In the genomic region with DNA sequence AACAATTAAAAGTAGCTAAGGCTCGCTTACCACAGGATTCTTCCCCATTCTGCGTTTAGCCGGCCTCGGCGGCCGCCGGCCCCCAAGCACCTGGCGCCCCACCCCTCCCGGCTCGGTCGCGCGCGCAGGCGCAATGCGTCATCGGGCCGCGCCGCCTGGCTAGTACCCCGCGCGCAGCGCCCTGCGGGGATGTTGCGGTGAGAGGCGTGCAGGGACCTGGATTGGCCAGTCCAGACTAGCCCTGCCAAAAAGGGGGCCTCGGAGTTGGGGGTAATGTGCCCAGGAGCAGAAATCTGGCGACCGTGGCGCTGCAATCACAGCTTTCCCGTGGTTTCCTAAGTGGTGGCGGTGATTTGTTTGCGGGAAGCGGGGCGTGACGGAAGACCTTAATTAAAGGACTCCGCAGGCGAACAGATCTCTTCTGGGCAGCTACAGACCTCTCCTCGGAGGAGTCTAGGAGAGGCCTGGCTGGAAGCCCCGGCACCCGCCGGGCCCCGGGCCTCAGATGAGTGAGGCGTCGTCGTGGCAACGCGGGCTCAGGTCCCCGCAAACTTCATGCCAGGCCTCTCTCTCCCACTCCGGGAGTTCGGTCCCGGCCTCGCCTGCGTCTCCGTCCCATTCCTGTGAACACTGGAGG, we compare ENCODE assay signal across 1 cellular context.
TF ChIP-seq lines count a peak whose summit lies in the region.

No MANE protein-coding gene starts in this region.

TF ChIP-seq in GM23338, 12 proteins besides CTCF, POLR2A, EP300 and RAD21 (continued from another document):
- TF ChIP-seq, protein P1, sequence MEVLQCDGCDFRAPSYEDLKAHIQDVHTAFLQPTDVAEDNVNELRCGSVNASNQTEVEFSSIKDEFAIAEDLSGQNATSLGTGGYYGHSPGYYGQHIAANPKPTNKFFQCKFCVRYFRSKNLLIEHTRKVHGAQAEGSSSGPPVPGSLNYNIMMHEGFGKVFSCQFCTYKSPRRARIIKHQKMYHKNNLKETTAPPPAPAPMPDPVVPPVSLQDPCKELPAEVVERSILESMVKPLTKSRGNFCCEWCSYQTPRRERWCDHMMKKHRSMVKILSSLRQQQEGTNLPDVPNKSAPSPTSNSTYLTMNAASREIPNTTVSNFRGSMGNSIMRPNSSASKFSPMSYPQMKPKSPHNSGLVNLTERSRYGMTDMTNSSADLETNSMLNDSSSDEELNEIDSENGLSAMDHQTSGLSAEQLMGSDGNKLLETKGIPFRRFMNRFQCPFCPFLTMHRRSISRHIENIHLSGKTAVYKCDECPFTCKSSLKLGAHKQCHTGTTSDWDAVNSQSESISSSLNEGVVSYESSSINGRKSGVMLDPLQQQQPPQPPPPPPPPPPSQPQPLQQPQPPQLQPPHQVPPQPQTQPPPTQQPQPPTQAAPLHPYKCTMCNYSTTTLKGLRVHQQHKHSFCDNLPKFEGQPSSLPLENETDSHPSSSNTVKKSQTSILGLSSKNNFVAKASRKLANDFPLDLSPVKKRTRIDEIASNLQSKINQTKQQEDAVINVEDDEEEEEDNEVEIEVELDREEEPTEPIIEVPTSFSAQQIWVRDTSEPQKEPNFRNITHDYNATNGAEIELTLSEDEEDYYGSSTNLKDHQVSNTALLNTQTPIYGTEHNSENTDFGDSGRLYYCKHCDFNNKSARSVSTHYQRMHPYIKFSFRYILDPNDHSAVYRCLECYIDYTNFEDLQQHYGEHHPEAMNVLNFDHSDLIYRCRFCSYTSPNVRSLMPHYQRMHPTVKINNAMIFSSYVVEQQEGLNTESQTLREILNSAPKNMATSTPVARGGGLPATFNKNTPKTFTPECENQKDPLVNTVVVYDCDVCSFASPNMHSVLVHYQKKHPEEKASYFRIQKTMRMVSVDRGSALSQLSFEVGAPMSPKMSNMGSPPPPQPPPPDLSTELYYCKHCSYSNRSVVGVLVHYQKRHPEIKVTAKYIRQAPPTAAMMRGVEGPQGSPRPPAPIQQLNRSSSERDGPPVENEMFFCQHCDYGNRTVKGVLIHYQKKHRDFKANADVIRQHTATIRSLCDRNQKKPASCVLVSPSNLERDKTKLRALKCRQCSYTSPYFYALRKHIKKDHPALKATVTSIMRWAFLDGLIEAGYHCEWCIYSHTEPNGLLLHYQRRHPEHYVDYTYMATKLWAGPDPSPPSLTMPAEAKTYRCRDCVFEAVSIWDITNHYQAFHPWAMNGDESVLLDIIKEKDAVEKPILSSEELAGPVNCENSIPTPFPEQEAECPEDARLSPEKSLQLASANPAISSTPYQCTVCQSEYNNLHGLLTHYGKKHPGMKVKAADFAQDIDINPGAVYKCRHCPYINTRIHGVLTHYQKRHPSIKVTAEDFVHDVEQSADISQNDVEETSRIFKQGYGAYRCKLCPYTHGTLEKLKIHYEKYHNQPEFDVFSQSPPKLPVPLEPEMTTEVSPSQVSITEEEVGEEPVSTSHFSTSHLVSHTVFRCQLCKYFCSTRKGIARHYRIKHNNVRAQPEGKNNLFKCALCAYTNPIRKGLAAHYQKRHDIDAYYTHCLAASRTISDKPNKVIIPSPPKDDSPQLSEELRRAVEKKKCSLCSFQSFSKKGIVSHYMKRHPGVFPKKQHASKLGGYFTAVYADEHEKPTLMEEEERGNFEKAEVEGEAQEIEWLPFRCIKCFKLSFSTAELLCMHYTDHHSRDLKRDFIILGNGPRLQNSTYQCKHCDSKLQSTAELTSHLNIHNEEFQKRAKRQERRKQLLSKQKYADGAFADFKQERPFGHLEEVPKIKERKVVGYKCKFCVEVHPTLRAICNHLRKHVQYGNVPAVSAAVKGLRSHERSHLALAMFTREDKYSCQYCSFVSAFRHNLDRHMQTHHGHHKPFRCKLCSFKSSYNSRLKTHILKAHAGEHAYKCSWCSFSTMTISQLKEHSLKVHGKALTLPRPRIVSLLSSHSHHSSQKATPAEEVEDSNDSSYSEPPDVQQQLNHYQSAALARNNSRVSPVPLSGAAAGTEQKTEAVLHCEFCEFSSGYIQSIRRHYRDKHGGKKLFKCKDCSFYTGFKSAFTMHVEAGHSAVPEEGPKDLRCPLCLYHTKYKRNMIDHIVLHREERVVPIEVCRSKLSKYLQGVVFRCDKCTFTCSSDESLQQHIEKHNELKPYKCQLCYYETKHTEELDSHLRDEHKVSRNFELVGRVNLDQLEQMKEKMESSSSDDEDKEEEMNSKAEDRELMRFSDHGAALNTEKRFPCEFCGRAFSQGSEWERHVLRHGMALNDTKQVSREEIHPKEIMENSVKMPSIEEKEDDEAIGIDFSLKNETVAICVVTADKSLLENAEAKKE (CRISPR knock-in tag; IDR thresholded peaks at IDR 0.05): no peak
